In genomic region chr3:57787867-57788623, GRCh38 we compare ENCODE assay signal across 9 cellular contexts. TPM values are rescaled to one million over a fixed set of nuclear protein-coding genes. Genes with fewer than 3 reads are reported as not detected.
DNase-seq lines count a peak whose midpoint lies in the region; ATAC-seq and TF ChIP-seq lines count a peak whose summit lies in the region.
"Had no signal": no experiment of that assay in that cellular context is flagged by ENCODE, and none has a peak within 500 bp of the region (broad histone marks: within the 10 kb centered on the region; RNA-seq: fewer than 3 reads in every experiment).

No MANE protein-coding gene starts in this region.

- no peak overlapping the region for H4K5ac ChIP-seq in mesendoderm (ENCODE audit: low read length)

- no peak overlapping the region for H3K56ac ChIP-seq in mesendoderm (ENCODE audit: low read length)

- 100% methylated on average over 2 of the region's 2 CpGs for WGBS in GM23248 (ENCODE audit: low coverage in 1 of 2, low lambda C conversion rate in 2 of 2, missing lambda C conversion rate in 2 of 2), 2 experiments
- no CpG with 5 or more reads among the region's 2 CpGs for WGBS in mesendoderm (ENCODE audit: extremely low coverage, insufficient coverage, low lambda C conversion rate)

- H3K79me1 ChIP-seq in mesendoderm (ENCODE audit: low read length): peaks cover 20% of the 10 kb centered on the region

- no peak overlapping the region for H4K8ac ChIP-seq in mesendoderm (ENCODE audit: low read depth, low read length)

- H2AK5ac ChIP-seq in mesendoderm (ENCODE audit: low read length): no peak overlapping the region

- no peaks in the 10 kb centered on the region for H3K36me3 ChIP-seq in kidney epithelial cell (ENCODE audit: control insufficient read depth, insufficient read depth, low read length)
- H3K36me3 ChIP-seq in GM23248 (ENCODE audit: low read depth): 0 out of 2 replicates have a peak, but pooled peaks cover 4% of the 10 kb centered on the region
- H3K36me3 ChIP-seq in mesendoderm (ENCODE audit: control insufficient read depth, insufficient read depth, low read length): no peaks in the 10 kb centered on the region

- H3K9me2 ChIP-seq in GM23248 (ENCODE audit: insufficient read depth): 0 out of 2 replicates have a peak, but pooled peaks cover 3% of the 10 kb centered on the region

- no peak overlapping the region for H2BK15ac ChIP-seq in mesendoderm (replicated peaks; ENCODE audit: low read depth)

- H2BK120ac ChIP-seq in mesendoderm (ENCODE audit: low read depth, low read length): no peak overlapping the region

- H2BK5ac ChIP-seq in mesendoderm (ENCODE audit: low read length): no peak overlapping the region

- no peak overlapping the region for H3K4me3 ChIP-seq in kidney epithelial cell (ENCODE audit: low read depth, low read length)
- H3K4me3 ChIP-seq in GM23248: no peak overlapping the region
- H3K4me3 ChIP-seq in mesendoderm (ENCODE audit: low read length): no peak overlapping the region

- H3K27ac ChIP-seq in GM23248 (no peak overlapping the region), mesendoderm (ENCODE audit: low read depth, low read length) (no peak overlapping the region)

- H3F3A ChIP-seq in GM23248 (ENCODE audit: insufficient read depth): peaks cover 3% of the 10 kb centered on the region

- no peaks in the 10 kb centered on the region for H3K27me3 ChIP-seq in kidney epithelial cell (ENCODE audit: control insufficient read depth, insufficient read depth, low read length)
- no peaks in the 10 kb centered on the region for H3K27me3 ChIP-seq in GM23248 (replicated peaks; ENCODE audit: insufficient read depth)
- H3K27me3 ChIP-seq in mesendoderm (ENCODE audit: insufficient read depth, low read length, poor library complexity): no peaks in the 10 kb centered on the region

- no peaks in the 10 kb centered on the region for H3K4me1 ChIP-seq in GM23248 (ENCODE audit: insufficient read depth)
- H3K4me1 ChIP-seq in mesendoderm (ENCODE audit: control insufficient read depth, low read depth, low read length): peaks cover 4% of the 10 kb centered on the region

- no peak overlapping the region for H3K23ac ChIP-seq in mesendoderm (ENCODE audit: low read length)

- no peak overlapping the region for H3K18ac ChIP-seq in mesendoderm (ENCODE audit: low read length)

- no peak overlapping the region for H3K4ac ChIP-seq in mesendoderm (ENCODE audit: low read depth, low read length)

- H3K4me2 ChIP-seq in GM23248 (ENCODE audit: unreplicated experiment) (no peak overlapping the region), mesendoderm (ENCODE audit: low read length) (no peak overlapping the region)

- peak; percentile 95 for ATAC-seq in GM18867 (IDR thresholded peaks at IDR 0.05; ENCODE audit: unreplicated experiment)
- ATAC-seq in GM21717 (IDR thresholded peaks at IDR 0.05; ENCODE audit: unreplicated experiment): peak; percentile 97
- peak; percentile 89 for ATAC-seq in HG03565 (IDR thresholded peaks at IDR 0.05; ENCODE audit: unreplicated experiment)
- ATAC-seq: HCT116 had no signal

- no peaks in the 10 kb centered on the region for H4K20me1 ChIP-seq in GM23248 (ENCODE audit: insufficient read depth)

- H3K79me2 ChIP-seq in GM23248 (ENCODE audit: insufficient read depth) (peaks cover 100% of the 10 kb centered on the region), mesendoderm (ENCODE audit: control insufficient read depth, insufficient read depth, low read length) (peaks cover 18% of the 10 kb centered on the region)

- in situ Hi-C loops in GM23248 (cut with MboI) (no loop called here), G401 (cut with HindIII; ENCODE audit: low sequenced_read_pairs) (no loop called here)

- H3K9ac ChIP-seq in GM23248: no peak overlapping the region
- H3K9ac ChIP-seq in mesendoderm (ENCODE audit: low read length): no peak overlapping the region

- H3K9me3 ChIP-seq in GM23248 (ENCODE audit: low read depth): no peaks in the 10 kb centered on the region

- no peak for TF ChIP-seq CTCF in kidney epithelial cell (IDR thresholded peaks at IDR 0.05; ENCODE audit: insufficient read depth, low read length, poor library complexity, severe bottlenecking)

- peak; percentile 21 for DNase-seq in kidney epithelial cell (ENCODE audit: low read depth)
- no peak for DNase-seq in GM23248
- no peak for DNase-seq in stimulated activated CD4-positive, alpha-beta T cell treated with anti-CD3 and anti-CD28 coated beads, Interleukin-12 subunit alpha, Interleukin-12 subunit beta, amount 100 ng/mL, for 4 hours
- no peak for DNase-seq in G401 (ENCODE audit: low spot score)
- DNase-seq in mesendoderm: no peak

- no peak overlapping the region for H2AFZ ChIP-seq in GM23248

RNA-seq across cellular contexts. Expression of gene SLMAP, which starts 31.9 kb away (rescaled TPM):
- 48.6 and 51.7 TPM in 2 replicates for total RNA-seq in kidney epithelial cell
- 33.9 and 40.2 TPM in 2 replicates for total RNA-seq in GM23248 (2014; rRNA removed; shearing (Covaris generic))
- 21.4 and 28.4 TPM in 2 replicates for polyA plus RNA-seq in GM23248 (2016; fragmentation: Nextera tagmentation; extraction: Ambion mirVana)
- total RNA-seq in G401 (2014; rRNA removed; shearing (Covaris generic)): 54.7 and 78.9 TPM in 2 replicates
- polyA plus RNA-seq in mesendoderm (2013, experiment 1 of 2): 36.2 TPM
- polyA plus RNA-seq in mesendoderm (2013, experiment 2 of 2): 34.5 TPM
